ENCODE assay signal across 1 cellular context in genomic region chr9:132744881-132745761, GRCh38.
TF ChIP-seq lines count a peak whose summit lies in the region.

No MANE protein-coding gene starts in this region.

TF ChIP-seq in HEK293, 187 proteins besides CTCF, POLR2A, EP300 and RAD21 (continued from another document and continues in another):
- TF ChIP-seq PRDM6 (tag by site-specific recombination; IDR thresholded peaks at IDR 0.05) (peak; percentile 98), SP7 (tag by site-specific recombination; IDR thresholded peaks at IDR 0.05) (peak; percentile 98), ZNF654 (tag by site-specific recombination; IDR thresholded peaks at IDR 0.05; ENCODE audit: low read depth) (no peak), SP2 (tag by site-specific recombination; IDR thresholded peaks at IDR 0.05) (peak; percentile 33; the same call in 1 of the 2 replicates), KLF16 (tag by site-specific recombination; IDR thresholded peaks at IDR 0.05) (no peak), ZNF324 (tag by site-specific recombination; IDR thresholded peaks at IDR 0.05) (no peak), RBAK (tag by site-specific recombination; IDR thresholded peaks at IDR 0.05) (no peak), ZNF521 (tag by site-specific recombination; IDR thresholded peaks at IDR 0.05) (no peak), SP3 (tag by site-specific recombination; IDR thresholded peaks at IDR 0.05) (no peak), ZNF514 (tag by site-specific recombination; IDR thresholded peaks at IDR 0.05) (no peak), ZNF707 (tag by site-specific recombination; IDR thresholded peaks at IDR 0.05) (no peak), PATZ1 (tag by site-specific recombination; IDR thresholded peaks at IDR 0.05) (peak; percentile 87), HOXD13 (CRISPR knock-in tag; IDR thresholded peaks at IDR 0.05; ENCODE audit: borderline replicate concordance) (no peak), GLI4 (tag by site-specific recombination; IDR thresholded peaks at IDR 0.05) (no peak), KLF8 (tag by site-specific recombination; IDR thresholded peaks at IDR 0.05) (peak; percentile 80), ZNF248 (tag by site-specific recombination; IDR thresholded peaks at IDR 0.05) (no peak), ZBTB8A (tag by site-specific recombination; IDR thresholded peaks at IDR 0.05) (peak; percentile 84), ZBTB7A (tag by site-specific recombination; IDR thresholded peaks at IDR 0.05; ENCODE audit: low read depth) (0 out of 2 replicates have a peak, but pooled peaks have one; percentile 27), ZNF501 (tag by site-specific recombination; IDR thresholded peaks at IDR 0.05) (peak; percentile 78), ZNF274 (IDR thresholded peaks at IDR 0.05; ENCODE audit: low read length) (no peak), ZNF274 (tag by site-specific recombination; IDR thresholded peaks at IDR 0.05; ENCODE audit: borderline replicate concordance) (no peak), ZNF544 (tag by site-specific recombination; IDR thresholded peaks at IDR 0.05) (no peak), ZNF121 (tag by site-specific recombination; IDR thresholded peaks at IDR 0.05) (no peak), ZNF133 (tag by site-specific recombination; IDR thresholded peaks at IDR 0.05) (no peak), ZNF596 (tag by site-specific recombination; IDR thresholded peaks at IDR 0.05) (peak; percentile 61), GLIS1 (tag by site-specific recombination; IDR thresholded peaks at IDR 0.05) (peak; percentile 89), ZBTB48 (tag by site-specific recombination; IDR thresholded peaks at IDR 0.05) (peak; percentile 58), ZNF830 (tag by site-specific recombination; IDR thresholded peaks at IDR 0.05; ENCODE audit: low read depth) (no peak), ZNF24 (tag by site-specific recombination; IDR thresholded peaks at IDR 0.05) (peak; percentile 95), TRIM28 (IDR thresholded peaks at IDR 0.05; ENCODE audit: borderline replicate concordance, low read length) (peak; percentile 30; the same call in 1 of the 2 replicates), ZNF2 (tag by site-specific recombination; IDR thresholded peaks at IDR 0.05) (peak; percentile 62; the same call in 1 of the 2 replicates), ZNF76 (tag by site-specific recombination; IDR thresholded peaks at IDR 0.05; ENCODE audit: borderline replicate concordance, low read depth) (peak; percentile 53; the same call in 1 of the 2 replicates), ZNF48 (tag by site-specific recombination; IDR thresholded peaks at IDR 0.05) (no peak), ZBTB20 (tag by site-specific recombination; IDR thresholded peaks at IDR 0.05) (peak; percentile 60), ZNF391 (tag by site-specific recombination; IDR thresholded peaks at IDR 0.05; ENCODE audit: borderline replicate concordance, low read depth) (peak; percentile 89; the same call in 1 of the 2 replicates), ZSCAN16 (tag by site-specific recombination; IDR thresholded peaks at IDR 0.05) (peak; percentile 86), ZBTB21 (tag by site-specific recombination; IDR thresholded peaks at IDR 0.05) (0 out of 2 replicates have a peak, but pooled peaks have one; percentile 13), ZNF354C (tag by site-specific recombination; IDR thresholded peaks at IDR 0.05; ENCODE audit: borderline replicate concordance, low read depth) (no peak), ZEB2 (tag by site-specific recombination; IDR thresholded peaks at IDR 0.05) (peak; percentile 90), HOXC10 (CRISPR knock-in tag; IDR thresholded peaks at IDR 0.05) (no peak), ZNF585B (tag by site-specific recombination; IDR thresholded peaks at IDR 0.05) (no peak), ATF2 (tag by site-specific recombination; IDR thresholded peaks at IDR 0.05; ENCODE audit: low read depth) (0 out of 2 replicates have a peak, but pooled peaks have one; percentile 20), ZNF140 (tag by site-specific recombination; IDR thresholded peaks at IDR 0.05) (no peak), SCRT1 (tag by site-specific recombination; IDR thresholded peaks at IDR 0.05; ENCODE audit: borderline replicate concordance) (0 out of 2 replicates have a peak, but pooled peaks have one; percentile 56), ZNF132 (tag by site-specific recombination; IDR thresholded peaks at IDR 0.05; ENCODE audit: borderline replicate concordance) (no peak), ZNF548 (tag by site-specific recombination; IDR thresholded peaks at IDR 0.05) (no peak), ZNF660 (tag by site-specific recombination; IDR thresholded peaks at IDR 0.05) (peak; percentile 43; the same call in 1 of the 2 replicates), ZFP3 (tag by site-specific recombination; IDR thresholded peaks at IDR 0.05; ENCODE audit: low read depth) (no peak), ZNF280D (tag by site-specific recombination; IDR thresholded peaks at IDR 0.05) (no peak), ZBTB26 (tag by site-specific recombination; optimal IDR thresholded peaks at IDR 0.05) (no peak), ZSCAN23 (tag by site-specific recombination; IDR thresholded peaks at IDR 0.05) (peak; percentile 46; the same call in 1 of the 2 replicates), ZNF629 (tag by site-specific recombination; IDR thresholded peaks at IDR 0.05) (peak; percentile 82), ZSCAN18 (tag by site-specific recombination; IDR thresholded peaks at IDR 0.05) (no peak)
- TF ChIP-seq, protein P1, sequence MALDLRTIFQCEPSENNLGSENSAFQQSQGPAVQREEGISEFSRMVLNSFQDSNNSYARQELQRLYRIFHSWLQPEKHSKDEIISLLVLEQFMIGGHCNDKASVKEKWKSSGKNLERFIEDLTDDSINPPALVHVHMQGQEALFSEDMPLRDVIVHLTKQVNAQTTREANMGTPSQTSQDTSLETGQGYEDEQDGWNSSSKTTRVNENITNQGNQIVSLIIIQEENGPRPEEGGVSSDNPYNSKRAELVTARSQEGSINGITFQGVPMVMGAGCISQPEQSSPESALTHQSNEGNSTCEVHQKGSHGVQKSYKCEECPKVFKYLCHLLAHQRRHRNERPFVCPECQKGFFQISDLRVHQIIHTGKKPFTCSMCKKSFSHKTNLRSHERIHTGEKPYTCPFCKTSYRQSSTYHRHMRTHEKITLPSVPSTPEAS (tag by site-specific recombination; IDR thresholded peaks at IDR 0.05), result peak; percentile 79
- TF ChIP-seq, protein P2, sequence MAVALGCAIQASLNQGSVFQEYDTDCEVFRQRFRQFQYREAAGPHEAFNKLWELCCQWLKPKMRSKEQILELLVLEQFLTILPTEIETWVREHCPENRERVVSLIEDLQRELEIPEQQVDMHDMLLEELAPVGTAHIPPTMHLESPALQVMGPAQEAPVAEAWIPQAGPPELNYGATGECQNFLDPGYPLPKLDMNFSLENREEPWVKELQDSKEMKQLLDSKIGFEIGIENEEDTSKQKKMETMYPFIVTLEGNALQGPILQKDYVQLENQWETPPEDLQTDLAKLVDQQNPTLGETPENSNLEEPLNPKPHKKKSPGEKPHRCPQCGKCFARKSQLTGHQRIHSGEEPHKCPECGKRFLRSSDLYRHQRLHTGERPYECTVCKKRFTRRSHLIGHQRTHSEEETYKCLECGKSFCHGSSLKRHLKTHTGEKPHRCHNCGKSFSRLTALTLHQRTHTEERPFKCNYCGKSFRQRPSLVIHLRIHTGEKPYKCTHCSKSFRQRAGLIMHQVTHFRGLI (tag by site-specific recombination; IDR thresholded peaks at IDR 0.05), result peak; percentile 53
- TF ChIP-seq, protein P3, sequence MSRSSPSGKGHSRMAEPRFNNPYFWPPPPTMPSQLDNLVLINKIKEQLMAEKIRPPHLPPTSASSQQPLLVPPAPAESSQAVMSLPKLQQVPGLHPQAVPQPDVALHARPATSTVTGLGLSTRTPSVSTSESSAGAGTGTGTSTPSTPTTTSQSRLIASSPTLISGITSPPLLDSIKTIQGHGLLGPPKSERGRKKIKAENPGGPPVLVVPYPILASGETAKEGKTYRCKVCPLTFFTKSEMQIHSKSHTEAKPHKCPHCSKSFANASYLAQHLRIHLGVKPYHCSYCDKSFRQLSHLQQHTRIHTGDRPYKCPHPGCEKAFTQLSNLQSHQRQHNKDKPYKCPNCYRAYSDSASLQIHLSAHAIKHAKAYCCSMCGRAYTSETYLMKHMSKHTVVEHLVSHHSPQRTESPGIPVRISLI (tag by site-specific recombination; IDR thresholded peaks at IDR 0.05), result no peak
